In genomic region chr19:44807652-44808462, GRCh38 we compare ENCODE assay signal across 1 cellular context.
TF ChIP-seq lines count a peak whose summit lies in the region.

No MANE protein-coding gene starts in this region.

TF ChIP-seq in WTC11, 78 proteins besides CTCF, POLR2A, EP300 and RAD21 (continued from another document and continues in another):
- TF ChIP-seq, protein P1, sequence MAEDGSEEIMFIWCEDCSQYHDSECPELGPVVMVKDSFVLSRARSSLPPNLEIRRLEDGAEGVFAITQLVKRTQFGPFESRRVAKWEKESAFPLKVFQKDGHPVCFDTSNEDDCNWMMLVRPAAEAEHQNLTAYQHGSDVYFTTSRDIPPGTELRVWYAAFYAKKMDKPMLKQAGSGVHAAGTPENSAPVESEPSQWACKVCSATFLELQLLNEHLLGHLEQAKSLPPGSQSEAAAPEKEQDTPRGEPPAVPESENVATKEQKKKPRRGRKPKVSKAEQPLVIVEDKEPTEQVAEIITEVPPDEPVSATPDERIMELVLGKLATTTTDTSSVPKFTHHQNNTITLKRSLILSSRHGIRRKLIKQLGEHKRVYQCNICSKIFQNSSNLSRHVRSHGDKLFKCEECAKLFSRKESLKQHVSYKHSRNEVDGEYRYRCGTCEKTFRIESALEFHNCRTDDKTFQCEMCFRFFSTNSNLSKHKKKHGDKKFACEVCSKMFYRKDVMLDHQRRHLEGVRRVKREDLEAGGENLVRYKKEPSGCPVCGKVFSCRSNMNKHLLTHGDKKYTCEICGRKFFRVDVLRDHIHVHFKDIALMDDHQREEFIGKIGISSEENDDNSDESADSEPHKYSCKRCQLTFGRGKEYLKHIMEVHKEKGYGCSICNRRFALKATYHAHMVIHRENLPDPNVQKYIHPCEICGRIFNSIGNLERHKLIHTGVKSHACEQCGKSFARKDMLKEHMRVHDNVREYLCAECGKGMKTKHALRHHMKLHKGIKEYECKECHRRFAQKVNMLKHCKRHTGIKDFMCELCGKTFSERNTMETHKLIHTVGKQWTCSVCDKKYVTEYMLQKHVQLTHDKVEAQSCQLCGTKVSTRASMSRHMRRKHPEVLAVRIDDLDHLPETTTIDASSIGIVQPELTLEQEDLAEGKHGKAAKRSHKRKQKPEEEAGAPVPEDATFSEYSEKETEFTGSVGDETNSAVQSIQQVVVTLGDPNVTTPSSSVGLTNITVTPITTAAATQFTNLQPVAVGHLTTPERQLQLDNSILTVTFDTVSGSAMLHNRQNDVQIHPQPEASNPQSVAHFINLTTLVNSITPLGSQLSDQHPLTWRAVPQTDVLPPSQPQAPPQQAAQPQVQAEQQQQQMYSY (CRISPR knock-in tag; IDR thresholded peaks at IDR 0.05): 0 out of 2 replicates have a peak, but pooled peaks have one; percentile 26
- no peak for TF ChIP-seq OVOL2 (CRISPR knock-in tag; IDR thresholded peaks at IDR 0.05; ENCODE audit: borderline replicate concordance)
- TF ChIP-seq, protein P2, sequence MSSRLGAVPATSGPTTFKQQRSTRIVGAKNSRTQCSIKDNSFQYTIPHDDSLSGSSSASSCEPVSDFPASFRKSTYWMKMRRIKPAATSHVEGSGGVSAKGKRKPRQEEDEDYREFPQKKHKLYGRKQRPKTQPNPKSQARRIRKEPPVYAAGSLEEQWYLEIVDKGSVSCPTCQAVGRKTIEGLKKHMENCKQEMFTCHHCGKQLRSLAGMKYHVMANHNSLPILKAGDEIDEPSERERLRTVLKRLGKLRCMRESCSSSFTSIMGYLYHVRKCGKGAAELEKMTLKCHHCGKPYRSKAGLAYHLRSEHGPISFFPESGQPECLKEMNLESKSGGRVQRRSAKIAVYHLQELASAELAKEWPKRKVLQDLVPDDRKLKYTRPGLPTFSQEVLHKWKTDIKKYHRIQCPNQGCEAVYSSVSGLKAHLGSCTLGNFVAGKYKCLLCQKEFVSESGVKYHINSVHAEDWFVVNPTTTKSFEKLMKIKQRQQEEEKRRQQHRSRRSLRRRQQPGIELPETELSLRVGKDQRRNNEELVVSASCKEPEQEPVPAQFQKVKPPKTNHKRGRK (CRISPR knock-in tag; IDR thresholded peaks at IDR 0.05; ENCODE audit: borderline replicate concordance): no peak
- TF ChIP-seq IRF1 (CRISPR knock-in tag; IDR thresholded peaks at IDR 0.05): no peak
- TF ChIP-seq ARID4B (CRISPR knock-in tag; IDR thresholded peaks at IDR 0.05; ENCODE audit: borderline replicate concordance): no peak
- no peak for TF ChIP-seq AR (CRISPR knock-in tag; IDR thresholded peaks at IDR 0.05)
- TF ChIP-seq ATF6 (CRISPR knock-in tag; IDR thresholded peaks at IDR 0.05): no peak
- no peak for TF ChIP-seq FOXP1 (CRISPR knock-in tag; IDR thresholded peaks at IDR 0.05; ENCODE audit: borderline replicate concordance)
- TF ChIP-seq TP53 (CRISPR knock-in tag; IDR thresholded peaks at IDR 0.05): 0 out of 2 replicates have a peak, but pooled peaks have one; percentile 8
- no peak for TF ChIP-seq ZNF317 (CRISPR knock-in tag; IDR thresholded peaks at IDR 0.05; ENCODE audit: borderline replicate concordance, low read depth)
- TF ChIP-seq ZNF423 (CRISPR knock-in tag; IDR thresholded peaks at IDR 0.05): no peak
- peak; percentile 86 for TF ChIP-seq TEAD4 (CRISPR knock-in tag; IDR thresholded peaks at IDR 0.05)
- TF ChIP-seq MYBL2 (CRISPR knock-in tag; IDR thresholded peaks at IDR 0.05): no peak
- TF ChIP-seq ZNF416 (CRISPR knock-in tag; IDR thresholded peaks at IDR 0.05): no peak
- TF ChIP-seq ETV6 (CRISPR knock-in tag; IDR thresholded peaks at IDR 0.05): peak; percentile 78; the same call in 1 of the 2 replicates
- no peak for TF ChIP-seq AFF4 (CRISPR knock-in tag; IDR thresholded peaks at IDR 0.05; ENCODE audit: borderline replicate concordance)
- no peak for TF ChIP-seq ZNF219 (CRISPR knock-in tag; IDR thresholded peaks at IDR 0.05; ENCODE audit: borderline replicate concordance)
- no peak for TF ChIP-seq ATF2 (CRISPR knock-in tag; IDR thresholded peaks at IDR 0.05; ENCODE audit: borderline replicate concordance, low read depth)
- TF ChIP-seq NFE2L1 (CRISPR knock-in tag; IDR thresholded peaks at IDR 0.05): peak; percentile 40; the same call in 1 of the 2 replicates
- TF ChIP-seq RORB (CRISPR knock-in tag; IDR thresholded peaks at IDR 0.05): no peak
- no peak for TF ChIP-seq CBFB (CRISPR knock-in tag; IDR thresholded peaks at IDR 0.05; ENCODE audit: low read depth)
- no peak for TF ChIP-seq ESRRA (CRISPR knock-in tag; IDR thresholded peaks at IDR 0.05; ENCODE audit: borderline replicate concordance)
- TF ChIP-seq KAT7 (CRISPR knock-in tag; IDR thresholded peaks at IDR 0.05; ENCODE audit: borderline replicate concordance): no peak
- TF ChIP-seq ZNF232 (CRISPR knock-in tag; IDR thresholded peaks at IDR 0.05): no peak
- no peak for TF ChIP-seq ZNF671 (CRISPR knock-in tag; IDR thresholded peaks at IDR 0.05)
- no peak for TF ChIP-seq CDX4 (CRISPR knock-in tag; IDR thresholded peaks at IDR 0.05; ENCODE audit: borderline replicate concordance)
- no peak for TF ChIP-seq IRF2 (CRISPR knock-in tag; IDR thresholded peaks at IDR 0.05; ENCODE audit: borderline replicate concordance, low read depth)
- TF ChIP-seq E2F4 (CRISPR knock-in tag; IDR thresholded peaks at IDR 0.05; ENCODE audit: borderline replicate concordance, low read depth): no peak
- TF ChIP-seq ZNF263 (CRISPR knock-in tag; IDR thresholded peaks at IDR 0.05; ENCODE audit: low read depth): peak; percentile 72; the same call in 1 of the 2 replicates
